8 cellular contexts compared by ENCODE assay signal in the genomic region with DNA sequence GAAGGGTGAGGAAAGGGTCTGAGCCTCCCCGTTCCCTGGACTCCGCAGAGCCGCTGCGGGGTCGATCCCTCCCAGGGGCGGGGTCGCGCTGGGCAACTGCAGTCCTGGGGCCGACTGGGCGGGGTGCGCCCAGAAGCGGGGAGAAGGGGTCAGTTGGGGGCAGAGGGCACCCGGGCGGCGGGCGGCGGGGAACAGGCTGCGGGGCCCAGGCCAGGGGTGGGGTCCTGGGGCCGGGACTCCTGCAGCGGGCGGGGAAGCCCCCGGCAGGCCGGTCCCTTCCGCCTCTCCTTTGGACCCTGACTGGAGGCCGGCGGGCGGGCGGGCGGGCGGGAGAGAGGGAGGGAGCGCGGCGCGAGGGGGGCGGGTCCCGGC. TPM values are rescaled to one million over a fixed set of nuclear protein-coding genes. Genes with fewer than 3 reads are reported as not detected.
A peak's percentile ranks its signal among the peaks of the same experiment; 100 is the strongest.
DNase-seq lines count a peak whose midpoint lies in the region; ATAC-seq and TF ChIP-seq lines count a peak whose summit lies in the region.

No MANE protein-coding gene starts in this region.

- H3K4me3 Mint-ChIP-seq in naive thymus-derived CD8-positive, alpha-beta T cell: peak overlapping the region; percentile 91 to 98 (median 96)

- peak; percentile 21 for ATAC-seq in GM21447 (IDR thresholded peaks at IDR 0.05; ENCODE audit: unreplicated experiment)
- no peak for ATAC-seq in naive thymus-derived CD8-positive, alpha-beta T cell

- no peaks in the 10 kb centered on the region for H3K27me3 ChIP-seq in BJ (ENCODE audit: control insufficient read depth, insufficient read depth, low read length)
- no peaks in the 10 kb centered on the region for H3K27me3 ChIP-seq in dorsolateral prefrontal cortex

- H3K27ac ChIP-seq in dorsolateral prefrontal cortex: peak overlapping the region; percentile 81 to 100 (median 99)

- H3K36me3 ChIP-seq in BJ (ENCODE audit: control insufficient read depth, insufficient read depth, low read length): no peaks in the 10 kb centered on the region

- CTCF ChIA-PET in BJ (lab: Yijun Ruan, JAX): no interaction called here

- H3K27me3 Mint-ChIP-seq in naive thymus-derived CD8-positive, alpha-beta T cell: no peaks in the 10 kb centered on the region

- peaks cover 14 to 48% (median 36%) of the 10 kb centered on the region in 4 donors for H3K4me1 Mint-ChIP-seq in naive thymus-derived CD8-positive, alpha-beta T cell

- H3K4me3 ChIP-seq in BJ (ENCODE audit: low read depth, low read length) (peak overlapping the region; percentile 86), dorsolateral prefrontal cortex (peak overlapping the region; percentile 68 to 99 (median 94))

- no peak for TF ChIP-seq CTCF in BJ (IDR thresholded peaks at IDR 0.05; ENCODE audit: insufficient read depth, low read depth, low read length)
- no peak for TF ChIP-seq CTCF in dorsolateral prefrontal cortex (IDR thresholded peaks at IDR 0.05 in 54 of 56, conservative IDR thresholded peaks at IDR 0.05 in 2 of 56; ENCODE audit: low read depth in 1 of 56, partially characterized antibody in 56 of 56)

- POLR2A ChIA-PET in BJ (lab: Charles Lee): interaction anchor here (0.6 to 0.8 kb wide), 4 partner anchors 10 to 819 kb away, joined by 3 to 10 read pairs (median 8); a partner anchor contains a TSS
- POLR2A ChIA-PET in naive thymus-derived CD8-positive, alpha-beta T cell (lab: Charles Lee): interaction anchor here (0.8 to 10.4 kb wide), 13 partner anchors 9 to 944 kb away, joined by 3 to 181 read pairs (median 9); a partner anchor contains a TSS

- intact Hi-C loops in dorsolateral prefrontal cortex (cut with DNase I): loop anchor here (2.0 to 10.0 kb wide), 4 partner anchors 47 to 60 kb away; a partner anchor contains a TSS

- peaks cover 0 to 13% (median 3%) of the 10 kb centered on the region in 3 donors for H3K36me3 Mint-ChIP-seq in naive thymus-derived CD8-positive, alpha-beta T cell

- peak overlapping the region; percentile 94 to 99 (median 98) for H3K27ac Mint-ChIP-seq in naive thymus-derived CD8-positive, alpha-beta T cell

- DNase-seq in BJ (ENCODE audit: low read depth) (no peak), NCI-H1105 (lab: John Stamatoyannopoulos, UW) (peak; percentile 73), dorsolateral prefrontal cortex (no peak), HT-29 (ENCODE audit: low spot score) (no peak)
- DNase-seq in naive thymus-derived CD8-positive, alpha-beta T cell: no peak
- DNase-seq in stimulated activated CD8-positive, alpha-beta memory T cell treated with anti-CD3 and anti-CD28 coated beads, Interleukin-4, amount 100 ng/mL, for 48 hours: no peak
- DNase-seq in effector CD8-positive, alpha-beta T cell (lab: John Stamatoyannopoulos, UW): no peak

- no peaks in the 10 kb centered on the region for H3K9me3 Mint-ChIP-seq in naive thymus-derived CD8-positive, alpha-beta T cell

RNA-seq across cellular contexts. Expression of a gene that starts 0.4 kb away (rescaled TPM):
- polyA plus RNA-seq in BJ (2011; rRNA removed): 73.7 and 79.8 TPM in 2 replicates
- polyA minus RNA-seq in BJ (2011; rRNA and poly(A)+ RNA removed): 59.2 and 64.3 TPM in 2 replicates
- 100 to 1,000 TPM in 9 of 120 experiments, 10 to 100 TPM in 111; 67.4 to 110 (median 88.0) TPM for total RNA-seq in dorsolateral prefrontal cortex
- 100 to 1,000 TPM; 160 to 164 TPM for total RNA-seq in naive thymus-derived CD8-positive, alpha-beta T cell
- 100 to 1,000 TPM in 1 of 3 donors, 10 to 100 TPM in 2; 69.1 to 104 (median 76.2) TPM for polyA plus RNA-seq in naive thymus-derived CD8-positive, alpha-beta T cell
- 54.1 and 55.1 TPM in 2 replicates for total RNA-seq in HT-29 (2014; rRNA removed; shearing (Covaris generic))

RNA-seq across cellular contexts. Expression of a gene that starts 10.3 kb away (rescaled TPM):
- polyA plus RNA-seq in BJ (2011; rRNA removed): 3.0 and 4.3 TPM in 2 replicates
- polyA minus RNA-seq in BJ (2011; rRNA and poly(A)+ RNA removed): 0.71 and 1.7 TPM in 2 replicates
- total RNA-seq in dorsolateral prefrontal cortex: 1 to 10 TPM; 1.5 to 8.5 (median 4.2) TPM
- total RNA-seq in naive thymus-derived CD8-positive, alpha-beta T cell: 10 to 100 TPM in 1 of 2 experiments, 1 to 10 TPM in 1; 9.5 to 11.4 TPM
- polyA plus RNA-seq in naive thymus-derived CD8-positive, alpha-beta T cell: 10 to 100 TPM; 10.2 to 14.9 (median 11.2) TPM
- 25.7 and 25.9 TPM in 2 replicates for total RNA-seq in HT-29 (2014; rRNA removed; shearing (Covaris generic))

RNA-seq across cellular contexts. Expression of a gene that starts 10.4 kb away (rescaled TPM):
- polyA plus RNA-seq in BJ (2011; rRNA removed): 32.9 and 46.9 TPM in 2 replicates
- polyA minus RNA-seq in BJ (2011; rRNA and poly(A)+ RNA removed): 46.1 and 63.3 TPM in 2 replicates
- total RNA-seq in dorsolateral prefrontal cortex: 10 to 100 TPM; 24.1 to 75.5 (median 48.2) TPM
- total RNA-seq in naive thymus-derived CD8-positive, alpha-beta T cell: 10 to 100 TPM; 73.1 to 74.2 TPM
- polyA plus RNA-seq in naive thymus-derived CD8-positive, alpha-beta T cell: 1 to 10 TPM; 2.3 to 4.6 (median 4.6) TPM
- total RNA-seq in HT-29 (2014; rRNA removed; shearing (Covaris generic)): 398 and 436 TPM in 2 replicates

RNA-seq across cellular contexts. Expression of a gene that starts 46.6 kb away (rescaled TPM):
- polyA plus RNA-seq in BJ (2011; rRNA removed): 5.4 and 8.5 TPM in 2 replicates
- 4.7 and 7.6 TPM in 2 replicates for polyA minus RNA-seq in BJ (2011; rRNA and poly(A)+ RNA removed)
- total RNA-seq in dorsolateral prefrontal cortex: 10 to 100 TPM; 12.5 to 49.2 (median 28.7) TPM
- total RNA-seq in naive thymus-derived CD8-positive, alpha-beta T cell: 1 to 10 TPM; 8.3 to 9.1 TPM
- 1 to 10 TPM; 3.8 to 5.5 (median 4.6) TPM for polyA plus RNA-seq in naive thymus-derived CD8-positive, alpha-beta T cell
- total RNA-seq in HT-29 (2014; rRNA removed; shearing (Covaris generic)): 124 TPM in 2 replicates

RNA-seq across cellular contexts. Expression of a gene that starts 56.3 kb away (rescaled TPM):
- polyA plus RNA-seq in BJ (2011; rRNA removed): 3.0 and 3.9 TPM in 2 replicates
- polyA minus RNA-seq in BJ (2011; rRNA and poly(A)+ RNA removed): 1.3 and 1.9 TPM in 2 replicates
- total RNA-seq in dorsolateral prefrontal cortex: 10 to 100 TPM in 12 of 120 experiments, 1 to 10 TPM in 108; 4.4 to 12.1 (median 8.0) TPM
- total RNA-seq in naive thymus-derived CD8-positive, alpha-beta T cell: 10 to 100 TPM; 12.4 to 12.7 TPM
- polyA plus RNA-seq in naive thymus-derived CD8-positive, alpha-beta T cell: 10 to 100 TPM in 1 of 3 donors, 1 to 10 TPM in 2; 3.2 to 11.1 (median 6.8) TPM
- 25.6 and 28.3 TPM in 2 replicates for total RNA-seq in HT-29 (2014; rRNA removed; shearing (Covaris generic))
